ENCODE assay signal across 1 cellular context in the genomic region with DNA sequence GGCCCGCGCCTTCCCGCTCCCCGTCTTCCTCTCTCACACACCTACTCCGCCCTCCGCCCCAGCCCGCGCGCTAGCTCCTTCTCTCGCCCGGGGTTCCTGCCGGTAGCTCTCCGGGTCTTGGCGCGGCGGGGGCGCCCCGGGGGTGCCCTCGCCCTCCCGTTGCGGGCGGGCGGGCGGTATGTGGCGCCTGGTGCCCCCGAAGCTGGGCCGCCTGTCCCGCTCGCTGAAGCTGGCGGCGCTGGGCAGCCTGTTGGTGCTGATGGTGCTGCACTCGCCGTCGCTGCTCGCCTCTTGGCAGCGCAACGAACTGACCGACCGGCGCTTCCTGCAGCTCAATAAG.
TF ChIP-seq lines count a peak whose summit lies in the region.

No MANE protein-coding gene starts in this region.

TF ChIP-seq in HepG2, 621 proteins besides CTCF, POLR2A, EP300 and RAD21 (continued from another document):
- TF ChIP-seq, protein P1, sequence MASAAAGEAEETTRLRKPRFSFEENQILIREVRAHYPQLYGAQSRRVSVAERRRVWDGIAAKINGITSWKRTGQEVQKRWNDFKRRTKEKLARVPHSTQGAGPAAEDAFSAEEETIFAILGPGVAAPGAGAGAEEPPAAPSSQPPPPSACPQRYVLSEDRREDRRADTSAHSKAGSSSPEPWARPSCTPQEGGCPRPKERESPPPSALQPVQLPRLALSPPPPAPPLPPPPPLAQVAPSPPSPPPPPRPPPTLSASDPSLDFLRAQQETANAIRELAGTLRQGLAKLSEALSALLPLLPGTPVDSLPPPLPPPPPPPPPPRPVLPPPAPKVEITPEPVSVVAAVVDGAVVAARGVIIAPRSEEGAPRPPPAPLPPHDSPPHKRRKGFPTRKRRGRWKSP (CRISPR knock-in tag; IDR thresholded peaks at IDR 0.05), result 0 out of 2 replicates have a peak, but pooled peaks have one; percentile 70
- peak; percentile 23; the same call in 1 of the 2 replicates for TF ChIP-seq ZIK1 (CRISPR knock-in tag; IDR thresholded peaks at IDR 0.05; ENCODE audit: borderline replicate concordance, low read depth)
- TF ChIP-seq, protein P2, sequence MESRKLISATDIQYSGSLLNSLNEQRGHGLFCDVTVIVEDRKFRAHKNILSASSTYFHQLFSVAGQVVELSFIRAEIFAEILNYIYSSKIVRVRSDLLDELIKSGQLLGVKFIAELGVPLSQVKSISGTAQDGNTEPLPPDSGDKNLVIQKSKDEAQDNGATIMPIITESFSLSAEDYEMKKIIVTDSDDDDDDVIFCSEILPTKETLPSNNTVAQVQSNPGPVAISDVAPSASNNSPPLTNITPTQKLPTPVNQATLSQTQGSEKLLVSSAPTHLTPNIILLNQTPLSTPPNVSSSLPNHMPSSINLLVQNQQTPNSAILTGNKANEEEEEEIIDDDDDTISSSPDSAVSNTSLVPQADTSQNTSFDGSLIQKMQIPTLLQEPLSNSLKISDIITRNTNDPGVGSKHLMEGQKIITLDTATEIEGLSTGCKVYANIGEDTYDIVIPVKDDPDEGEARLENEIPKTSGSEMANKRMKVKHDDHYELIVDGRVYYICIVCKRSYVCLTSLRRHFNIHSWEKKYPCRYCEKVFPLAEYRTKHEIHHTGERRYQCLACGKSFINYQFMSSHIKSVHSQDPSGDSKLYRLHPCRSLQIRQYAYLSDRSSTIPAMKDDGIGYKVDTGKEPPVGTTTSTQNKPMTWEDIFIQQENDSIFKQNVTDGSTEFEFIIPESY (CRISPR knock-in tag; IDR thresholded peaks at IDR 0.05), result no peak
- peak; percentile 1 for TF ChIP-seq YY1 (IDR thresholded peaks at IDR 0.05; ENCODE audit: insufficient read depth, insufficient replicate concordance, low read depth, low read length)
- TF ChIP-seq NBN (conservative IDR thresholded peaks at IDR 0.05), result no peak
- peak; percentile 7; the same call in 1 of the 2 replicates for TF ChIP-seq ZNF703 (CRISPR knock-in tag; IDR thresholded peaks at IDR 0.05; ENCODE audit: borderline replicate concordance)
- TF ChIP-seq RBM39 (IDR thresholded peaks at IDR 0.05; ENCODE audit: low read depth, low read length, poor library complexity, severe bottlenecking), result no peak
- TF ChIP-seq ZNF670 (CRISPR knock-in tag; IDR thresholded peaks at IDR 0.05; ENCODE audit: borderline replicate concordance), result no peak
- TF ChIP-seq ZNF329 (CRISPR knock-in tag; IDR thresholded peaks at IDR 0.05; ENCODE audit: low read depth), result 0 out of 2 replicates have a peak, but pooled peaks have one; percentile 43
- TF ChIP-seq, protein P3, sequence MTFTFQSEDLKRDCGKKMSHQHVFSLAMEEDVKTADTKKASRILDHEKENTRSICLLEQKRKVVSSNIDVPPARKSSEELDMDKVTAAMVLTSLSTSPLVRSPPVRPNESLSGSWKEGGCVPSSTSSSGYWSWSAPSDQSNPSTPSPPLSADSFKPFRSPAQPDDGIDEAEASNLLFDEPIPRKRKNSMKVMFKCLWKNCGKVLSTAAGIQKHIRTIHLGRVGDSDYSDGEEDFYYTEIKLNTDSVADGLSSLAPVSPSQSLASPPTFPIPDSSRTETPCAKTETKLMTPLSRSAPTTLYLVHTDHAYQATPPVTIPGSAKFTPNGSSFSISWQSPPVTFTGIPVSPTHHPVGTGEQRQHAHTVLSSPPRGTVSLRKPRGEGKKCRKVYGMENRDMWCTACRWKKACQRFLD (CRISPR knock-in tag; IDR thresholded peaks at IDR 0.05; ENCODE audit: borderline replicate concordance), result no peak
- TF ChIP-seq ETV6 (CRISPR knock-in tag; conservative IDR thresholded peaks at IDR 0.05), result 0 out of 2 replicates have a peak, but pooled peaks have one; percentile 15
- no peak for TF ChIP-seq ZNF296 (CRISPR knock-in tag; conservative IDR thresholded peaks at IDR 0.05)
- TF ChIP-seq, protein P4, sequence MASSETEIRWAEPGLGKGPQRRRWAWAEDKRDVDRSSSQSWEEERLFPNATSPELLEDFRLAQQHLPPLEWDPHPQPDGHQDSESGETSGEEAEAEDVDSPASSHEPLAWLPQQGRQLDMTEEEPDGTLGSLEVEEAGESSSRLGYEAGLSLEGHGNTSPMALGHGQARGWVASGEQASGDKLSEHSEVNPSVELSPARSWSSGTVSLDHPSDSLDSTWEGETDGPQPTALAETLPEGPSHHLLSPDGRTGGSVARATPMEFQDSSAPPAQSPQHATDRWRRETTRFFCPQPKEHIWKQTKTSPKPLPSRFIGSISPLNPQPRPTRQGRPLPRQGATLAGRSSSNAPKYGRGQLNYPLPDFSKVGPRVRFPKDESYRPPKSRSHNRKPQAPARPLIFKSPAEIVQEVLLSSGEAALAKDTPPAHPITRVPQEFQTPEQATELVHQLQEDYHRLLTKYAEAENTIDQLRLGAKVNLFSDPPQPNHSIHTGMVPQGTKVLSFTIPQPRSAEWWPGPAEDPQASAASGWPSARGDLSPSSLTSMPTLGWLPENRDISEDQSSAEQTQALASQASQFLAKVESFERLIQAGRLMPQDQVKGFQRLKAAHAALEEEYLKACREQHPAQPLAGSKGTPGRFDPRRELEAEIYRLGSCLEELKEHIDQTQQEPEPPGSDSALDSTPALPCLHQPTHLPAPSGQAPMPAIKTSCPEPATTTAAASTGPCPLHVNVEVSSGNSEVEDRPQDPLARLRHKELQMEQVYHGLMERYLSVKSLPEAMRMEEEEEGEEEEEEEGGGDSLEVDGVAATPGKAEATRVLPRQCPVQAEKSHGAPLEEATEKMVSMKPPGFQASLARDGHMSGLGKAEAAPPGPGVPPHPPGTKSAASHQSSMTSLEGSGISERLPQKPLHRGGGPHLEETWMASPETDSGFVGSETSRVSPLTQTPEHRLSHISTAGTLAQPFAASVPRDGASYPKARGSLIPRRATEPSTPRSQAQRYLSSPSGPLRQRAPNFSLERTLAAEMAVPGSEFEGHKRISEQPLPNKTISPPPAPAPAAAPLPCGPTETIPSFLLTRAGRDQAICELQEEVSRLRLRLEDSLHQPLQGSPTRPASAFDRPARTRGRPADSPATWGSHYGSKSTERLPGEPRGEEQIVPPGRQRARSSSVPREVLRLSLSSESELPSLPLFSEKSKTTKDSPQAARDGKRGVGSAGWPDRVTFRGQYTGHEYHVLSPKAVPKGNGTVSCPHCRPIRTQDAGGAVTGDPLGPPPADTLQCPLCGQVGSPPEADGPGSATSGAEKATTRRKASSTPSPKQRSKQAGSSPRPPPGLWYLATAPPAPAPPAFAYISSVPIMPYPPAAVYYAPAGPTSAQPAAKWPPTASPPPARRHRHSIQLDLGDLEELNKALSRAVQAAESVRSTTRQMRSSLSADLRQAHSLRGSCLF (CRISPR knock-in tag; IDR thresholded peaks at IDR 0.05; ENCODE audit: borderline replicate concordance), result no peak
- TF ChIP-seq ZNF362 (CRISPR knock-in tag; IDR thresholded peaks at IDR 0.05; ENCODE audit: borderline replicate concordance), result no peak
- TF ChIP-seq ZNF501 (CRISPR knock-in tag; IDR thresholded peaks at IDR 0.05), result 0 out of 2 replicates have a peak, but pooled peaks have one; percentile 30
- no peak for TF ChIP-seq HHEX (CRISPR knock-in tag; IDR thresholded peaks at IDR 0.05)
- TF ChIP-seq, protein P5, sequence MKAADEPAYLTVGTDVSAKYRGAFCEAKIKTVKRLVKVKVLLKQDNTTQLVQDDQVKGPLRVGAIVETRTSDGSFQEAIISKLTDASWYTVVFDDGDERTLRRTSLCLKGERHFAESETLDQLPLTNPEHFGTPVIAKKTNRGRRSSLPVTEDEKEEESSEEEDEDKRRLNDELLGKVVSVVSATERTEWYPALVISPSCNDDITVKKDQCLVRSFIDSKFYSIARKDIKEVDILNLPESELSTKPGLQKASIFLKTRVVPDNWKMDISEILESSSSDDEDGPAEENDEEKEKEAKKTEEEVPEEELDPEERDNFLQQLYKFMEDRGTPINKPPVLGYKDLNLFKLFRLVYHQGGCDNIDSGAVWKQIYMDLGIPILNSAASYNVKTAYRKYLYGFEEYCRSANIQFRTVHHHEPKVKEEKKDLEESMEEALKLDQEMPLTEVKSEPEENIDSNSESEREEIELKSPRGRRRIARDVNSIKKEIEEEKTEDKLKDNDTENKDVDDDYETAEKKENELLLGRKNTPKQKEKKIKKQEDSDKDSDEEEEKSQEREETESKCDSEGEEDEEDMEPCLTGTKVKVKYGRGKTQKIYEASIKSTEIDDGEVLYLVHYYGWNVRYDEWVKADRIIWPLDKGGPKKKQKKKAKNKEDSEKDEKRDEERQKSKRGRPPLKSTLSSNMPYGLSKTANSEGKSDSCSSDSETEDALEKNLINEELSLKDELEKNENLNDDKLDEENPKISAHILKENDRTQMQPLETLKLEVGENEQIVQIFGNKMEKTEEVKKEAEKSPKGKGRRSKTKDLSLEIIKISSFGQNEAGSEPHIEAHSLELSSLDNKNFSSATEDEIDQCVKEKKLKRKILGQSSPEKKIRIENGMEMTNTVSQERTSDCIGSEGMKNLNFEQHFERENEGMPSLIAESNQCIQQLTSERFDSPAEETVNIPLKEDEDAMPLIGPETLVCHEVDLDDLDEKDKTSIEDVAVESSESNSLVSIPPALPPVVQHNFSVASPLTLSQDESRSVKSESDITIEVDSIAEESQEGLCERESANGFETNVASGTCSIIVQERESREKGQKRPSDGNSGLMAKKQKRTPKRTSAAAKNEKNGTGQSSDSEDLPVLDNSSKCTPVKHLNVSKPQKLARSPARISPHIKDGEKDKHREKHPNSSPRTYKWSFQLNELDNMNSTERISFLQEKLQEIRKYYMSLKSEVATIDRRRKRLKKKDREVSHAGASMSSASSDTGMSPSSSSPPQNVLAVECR (CRISPR knock-in tag; IDR thresholded peaks at IDR 0.05; ENCODE audit: borderline replicate concordance), result 0 out of 2 replicates have a peak, but pooled peaks have one; percentile 0
- peak; percentile 65 for TF ChIP-seq AGO2 (optimal IDR thresholded peaks at IDR 0.05; ENCODE audit: low read depth, low read length)
- TF ChIP-seq AHR (CRISPR knock-in tag; IDR thresholded peaks at IDR 0.05), result no peak
- peak; percentile 12; the same call in 1 of the 2 replicates for TF ChIP-seq ZNF333 (CRISPR knock-in tag; IDR thresholded peaks at IDR 0.05; ENCODE audit: borderline replicate concordance)
- no peak for TF ChIP-seq ZNF652 (CRISPR knock-in tag; IDR thresholded peaks at IDR 0.05; ENCODE audit: borderline replicate concordance, low read depth)
- TF ChIP-seq RXRB (CRISPR knock-in tag; IDR thresholded peaks at IDR 0.05; ENCODE audit: borderline replicate concordance), result no peak
